ENCODE assay signal across 25 cellular contexts in genomic region chr7:124898523-124898922, GRCh38.
"Had no signal": no experiment of that assay in that cellular context is flagged by ENCODE, and none has a peak within 500 bp of the region (broad histone marks: within the 10 kb centered on the region; RNA-seq: fewer than 3 reads in every experiment).

No MANE protein-coding gene starts in this region.

- H2AFZ ChIP-seq: hepatocyte, parathyroid adenoma had no signal

- FAIRE-seq: kidney, TTC549, urothelium cell line had no signal

- H3K27me3 ChIP-seq: breast epithelium, gastrocnemius medialis, hepatocyte, right atrium auricular region, spleen had no signal

- H3K4me1 ChIP-seq: breast epithelium, gastrocnemius medialis, right atrium auricular region, spleen had no signal

- H3K36me3 ChIP-seq: breast epithelium, WERI-Rb-1 had no signal

- H3K4me3 ChIP-seq: breast epithelium, gastrocnemius medialis, hepatocyte, right atrium auricular region, spleen, thoracic aorta had no signal

- H3K79me2 ChIP-seq: hepatocyte, parathyroid adenoma had no signal

- H3K27ac ChIP-seq: breast epithelium, gastrocnemius medialis, hepatocyte, parathyroid adenoma, right atrium auricular region, spleen, thoracic aorta, WERI-Rb-1 had no signal

- H3K4me2 ChIP-seq: hepatocyte had no signal

- DNase-seq: activated CD4-positive, alpha-beta T cell treated with anti-CD3 and anti-CD28 coated beads for 48 hours; activated CD4-positive, alpha-beta T cell treated with anti-CD3 and anti-CD28 coated beads, Interleukin-2, amount 50 U/mL, for 48 hours; activated CD8-positive, alpha-beta memory T cell treated with anti-CD3 and anti-CD28 coated beads for 24 hours; activated effector memory CD4-positive, alpha-beta T cell treated with Interleukin-2 at 50 U/mL for 16 hours; activated naive CD4-positive, alpha-beta T cell treated with anti-CD3 and anti-CD28 coated beads, Interleukin-2, amount 10 ng/mL, durations not matched to agents 7 days and 5 days; central memory CD4-positive, alpha-beta T cell; endodermal cell; gastrocnemius medialis; kidney; left colon; mammary epithelial cell; naive B cell; nephron progenitor cell; spleen; stimulated activated CD4-positive, alpha-beta T cell treated with anti-CD3 and anti-CD28 coated beads, Interleukin-2, amount 100 ng/mL, for 48 hours; stimulated activated naive CD8-positive, alpha-beta T cell treated with anti-CD3 and anti-CD28 coated beads, Interleukin-15, Interleukin-2, amounts not matched to agents 100 U/mL and 50 U/mL, for 24 hours; trophoblast cell; WERI-Rb-1 had no signal

- H3K9me3 ChIP-seq: breast epithelium, gastrocnemius medialis, right atrium auricular region, thoracic aorta had no signal
